Comparison of ENCODE assay signal across 28 cellular contexts in genomic region chr1:96533820-96534219, GRCh38.
"Had no signal": no experiment of that assay in that cellular context is flagged by ENCODE, and none has a peak within 500 bp of the region (broad histone marks: within the 10 kb centered on the region; RNA-seq: fewer than 3 reads in every experiment).

No MANE protein-coding gene starts in this region.

- H3K27ac ChIP-seq: neural progenitor cell, ovary, parathyroid adenoma, psoas muscle, right lobe of liver, spleen, suprapubic skin, testis, tibial artery, transverse colon, upper lobe of right lung, uterus had no signal

- DNase-seq: natural killer cell; occipital lobe; ovary; posterior cingulate gyrus; psoas muscle; right cardiac atrium; right lobe of liver; sigmoid colon; spleen; stimulated activated CD4-positive, alpha-beta T cell treated with anti-CD3 and anti-CD28 coated beads, Interleukin-12 subunit alpha, Interleukin-12 subunit beta, amount 100 ng/mL, for 4 hours; stimulated activated CD4-positive, alpha-beta T cell treated with anti-CD3 and anti-CD28 coated beads, Interleukin-1b, Interleukin-23, amount 100 ng/mL, for 48 hours; stimulated activated CD4-positive, alpha-beta T cell treated with anti-CD3 and anti-CD28 coated beads, Interleukin-4, amount 100 ng/mL, for 1 hour; stimulated activated CD4-positive, alpha-beta T cell treated with anti-CD3 and anti-CD28 coated beads, Interleukin-4, amount 100 ng/mL, for 4 hours; stimulated activated CD8-positive, alpha-beta memory T cell treated with anti-CD3 and anti-CD28 coated beads, Interleukin-4, amount 100 ng/mL, for 48 hours; stimulated activated naive CD4-positive, alpha-beta T cell; stimulated activated naive CD8-positive, alpha-beta T cell treated with anti-CD3 and anti-CD28 coated beads, Interleukin-15, amount 100 ng/mL, for 72 hours; stimulated activated naive CD8-positive, alpha-beta T cell treated with anti-CD3 and anti-CD28 coated beads, Interleukin-15, Interleukin-2, amounts not matched to agents 100 U/mL and 50 U/mL, for 24 hours; substantia nigra; testis; tibial artery; transverse colon; upper lobe of right lung; uterus had no signal

- ATAC-seq: natural killer cell; psoas muscle; right cardiac atrium; right lobe of liver; stimulated activated memory B cell treated with anti-CD40 and anti-IgM and Interleukin-4, amounts not matched to agents 10 μg/mL and 1 μg/mL and 100 μg/mL, for 72 hours; stimulated activated naive CD8-positive, alpha-beta T cell treated with anti-CD3 and anti-CD28 coated beads, Interleukin-15, amount 100 ng/mL, for 72 hours; stimulated activated naive CD8-positive, alpha-beta T cell treated with anti-CD3 and anti-CD28 coated beads, Interleukin-15, Interleukin-2, amounts not matched to agents 100 U/mL and 50 U/mL, for 24 hours; upper lobe of right lung had no signal

- H3K9me3 ChIP-seq: ovary, right lobe of liver, testis, uterus had no signal

- H3K79me2 ChIP-seq: parathyroid adenoma had no signal

- H3K36me3 ChIP-seq: neural progenitor cell, ovary, right lobe of liver, sigmoid colon, spleen, suprapubic skin, transverse colon, upper lobe of right lung, uterus had no signal

- H3K4me1 ChIP-seq: neural progenitor cell, parathyroid adenoma, right lobe of liver, suprapubic skin, testis had no signal

- H3K4me2 ChIP-seq: neural progenitor cell, smooth muscle cell had no signal

- H3K4me3 ChIP-seq: neural progenitor cell, ovary, psoas muscle, right lobe of liver, sigmoid colon, smooth muscle cell, spleen, suprapubic skin, testis, tibial artery, transverse colon, upper lobe of right lung, uterus had no signal

- H3K27me3 ChIP-seq: neural progenitor cell, ovary, right lobe of liver, sigmoid colon, spleen, suprapubic skin, testis, tibial artery, transverse colon, upper lobe of right lung, uterus had no signal

- H2AFZ ChIP-seq: neural progenitor cell, parathyroid adenoma had no signal

- H3K9ac ChIP-seq: neural progenitor cell, parathyroid adenoma had no signal
